ENCODE assay signal across 1 cellular context in the genomic region with DNA sequence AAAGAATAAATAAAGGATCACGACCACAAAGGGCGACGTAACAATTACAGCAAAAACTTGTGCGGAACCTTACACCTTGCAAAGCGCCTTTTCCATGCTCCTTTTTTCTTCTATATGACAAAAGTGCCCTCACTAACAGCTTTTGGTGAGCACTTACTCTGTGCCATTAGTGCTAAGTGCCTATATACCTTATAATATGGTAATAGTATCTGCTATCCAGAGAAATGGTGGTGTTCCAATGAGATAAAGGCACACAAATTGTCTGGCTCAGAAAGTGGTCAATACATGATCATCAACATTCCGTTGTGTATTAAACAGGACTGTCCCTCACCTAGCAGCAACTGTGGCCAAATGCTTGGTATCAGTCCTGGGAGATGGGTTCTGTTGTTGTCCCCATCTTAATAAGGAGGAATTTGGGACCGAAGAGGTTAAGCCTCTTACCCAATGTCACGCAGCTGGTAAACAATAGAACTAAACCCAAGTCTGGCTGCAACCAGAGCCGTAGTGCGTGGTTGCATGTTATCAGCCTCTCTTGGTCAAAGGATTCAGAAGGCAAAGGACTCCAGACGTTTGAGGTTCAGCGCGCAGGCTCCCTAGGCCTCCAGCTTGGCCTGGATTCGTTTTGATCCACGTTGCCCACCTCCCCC.
A peak's percentile ranks its signal among the peaks of the same experiment; 100 is the strongest.
TF ChIP-seq lines count a peak whose summit lies in the region.

No MANE protein-coding gene starts in this region.

TF ChIP-seq in HepG2, 621 proteins besides CTCF, POLR2A, EP300 and RAD21:
- no peak for TF ChIP-seq CREB1 (IDR thresholded peaks at IDR 0.05)
- peak; percentile 31; the same call in 1 of the 2 replicates for TF ChIP-seq CREB1 (CRISPR knock-in tag; IDR thresholded peaks at IDR 0.05)
- TF ChIP-seq ZNF501 (CRISPR knock-in tag; IDR thresholded peaks at IDR 0.05), result peak; percentile 10; the same call in 1 of the 2 replicates
- TF ChIP-seq FOXK2 (IDR thresholded peaks at IDR 0.05), result peak; percentile 49; the same call in 1 of the 2 replicates
- no peak for TF ChIP-seq HNRNPH1 (optimal IDR thresholded peaks at IDR 0.05; ENCODE audit: low read depth, low read length)
- TF ChIP-seq ZNF577 (CRISPR knock-in tag; IDR thresholded peaks at IDR 0.05; ENCODE audit: borderline replicate concordance, low read depth), result no peak
- 0 out of 2 replicates have a peak, but pooled peaks have one; percentile 3 for TF ChIP-seq DNMT1 (CRISPR knock-in tag; IDR thresholded peaks at IDR 0.05)
- TF ChIP-seq ZNF816 (CRISPR knock-in tag; IDR thresholded peaks at IDR 0.05; ENCODE audit: borderline replicate concordance), result no peak
- TF ChIP-seq, protein P1, sequence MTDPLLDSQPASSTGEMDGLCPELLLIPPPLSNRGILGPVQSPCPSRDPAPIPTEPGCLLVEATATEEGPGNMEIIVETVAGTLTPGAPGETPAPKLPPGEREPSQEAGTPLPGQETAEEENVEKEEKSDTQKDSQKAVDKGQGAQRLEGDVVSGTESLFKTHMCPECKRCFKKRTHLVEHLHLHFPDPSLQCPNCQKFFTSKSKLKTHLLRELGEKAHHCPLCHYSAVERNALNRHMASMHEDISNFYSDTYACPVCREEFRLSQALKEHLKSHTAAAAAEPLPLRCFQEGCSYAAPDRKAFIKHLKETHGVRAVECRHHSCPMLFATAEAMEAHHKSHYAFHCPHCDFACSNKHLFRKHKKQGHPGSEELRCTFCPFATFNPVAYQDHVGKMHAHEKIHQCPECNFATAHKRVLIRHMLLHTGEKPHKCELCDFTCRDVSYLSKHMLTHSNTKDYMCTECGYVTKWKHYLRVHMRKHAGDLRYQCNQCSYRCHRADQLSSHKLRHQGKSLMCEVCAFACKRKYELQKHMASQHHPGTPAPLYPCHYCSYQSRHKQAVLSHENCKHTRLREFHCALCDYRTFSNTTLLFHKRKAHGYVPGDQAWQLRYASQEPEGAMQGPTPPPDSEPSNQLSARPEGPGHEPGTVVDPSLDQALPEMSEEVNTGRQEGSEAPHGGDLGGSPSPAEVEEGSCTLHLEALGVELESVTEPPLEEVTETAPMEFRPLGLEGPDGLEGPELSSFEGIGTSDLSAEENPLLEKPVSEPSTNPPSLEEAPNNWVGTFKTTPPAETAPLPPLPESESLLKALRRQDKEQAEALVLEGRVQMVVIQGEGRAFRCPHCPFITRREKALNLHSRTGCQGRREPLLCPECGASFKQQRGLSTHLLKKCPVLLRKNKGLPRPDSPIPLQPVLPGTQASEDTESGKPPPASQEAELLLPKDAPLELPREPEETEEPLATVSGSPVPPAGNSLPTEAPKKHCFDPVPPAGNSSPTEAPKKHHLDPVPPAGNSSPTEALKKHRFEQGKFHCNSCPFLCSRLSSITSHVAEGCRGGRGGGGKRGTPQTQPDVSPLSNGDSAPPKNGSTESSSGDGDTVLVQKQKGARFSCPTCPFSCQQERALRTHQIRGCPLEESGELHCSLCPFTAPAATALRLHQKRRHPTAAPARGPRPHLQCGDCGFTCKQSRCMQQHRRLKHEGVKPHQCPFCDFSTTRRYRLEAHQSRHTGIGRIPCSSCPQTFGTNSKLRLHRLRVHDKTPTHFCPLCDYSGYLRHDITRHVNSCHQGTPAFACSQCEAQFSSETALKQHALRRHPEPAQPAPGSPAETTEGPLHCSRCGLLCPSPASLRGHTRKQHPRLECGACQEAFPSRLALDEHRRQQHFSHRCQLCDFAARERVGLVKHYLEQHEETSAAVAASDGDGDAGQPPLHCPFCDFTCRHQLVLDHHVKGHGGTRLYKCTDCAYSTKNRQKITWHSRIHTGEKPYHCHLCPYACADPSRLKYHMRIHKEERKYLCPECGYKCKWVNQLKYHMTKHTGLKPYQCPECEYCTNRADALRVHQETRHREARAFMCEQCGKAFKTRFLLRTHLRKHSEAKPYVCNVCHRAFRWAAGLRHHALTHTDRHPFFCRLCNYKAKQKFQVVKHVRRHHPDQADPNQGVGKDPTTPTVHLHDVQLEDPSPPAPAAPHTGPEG (CRISPR knock-in tag; IDR thresholded peaks at IDR 0.05), result no peak
